In the genomic region with DNA sequence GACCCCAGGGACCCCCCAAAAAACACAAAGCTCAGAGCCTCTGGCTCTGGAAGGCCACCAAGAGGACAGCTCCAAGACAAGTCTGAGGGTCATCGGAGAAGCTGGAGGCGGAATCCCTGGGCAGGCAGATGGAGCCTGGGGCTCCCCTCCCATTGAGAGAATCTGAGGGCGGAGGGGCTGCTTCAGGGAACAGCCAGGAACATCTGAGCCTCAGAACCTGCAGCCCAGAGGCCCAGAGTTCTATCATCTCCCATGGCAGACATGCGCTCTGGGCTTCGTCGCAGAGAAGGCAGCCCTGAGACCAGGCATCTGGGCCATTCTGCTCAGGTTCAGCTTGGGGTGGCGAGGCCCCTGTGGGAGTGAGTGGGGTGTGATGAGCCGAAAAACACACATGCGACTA, we compare ENCODE assay signal across 30 cellular contexts. TPM values are rescaled to one million over a fixed set of nuclear protein-coding genes. Genes with fewer than 3 reads are reported as not detected.
DNase-seq lines count a peak whose midpoint lies in the region; ATAC-seq, FAIRE-seq and TF ChIP-seq lines count a peak whose summit lies in the region.
"Had no signal": no experiment of that assay in that cellular context is flagged by ENCODE, and none has a peak within 500 bp of the region (broad histone marks: within the 10 kb centered on the region; RNA-seq: fewer than 3 reads in every experiment).

No MANE protein-coding gene starts in this region.

- no peaks in the 10 kb centered on the region for H3K36me3 Mint-ChIP-seq in activated naive CD8-positive, alpha-beta T cell treated with anti-CD3 and anti-CD28 coated beads, Interleukin-2, amount 50 U/mL, for 24 hours (ENCODE audit: low read depth)
- H3K36me3 Mint-ChIP-seq: CD14-positive monocyte; CD4-positive, alpha-beta memory T cell; CD4-positive, CD25-positive, alpha-beta regulatory T cell; CD8-positive, alpha-beta memory T cell had no signal

- H2AFZ ChIP-seq in K562 (ENCODE audit: low read depth, low read length) (no peak overlapping the region), osteoblast (ENCODE audit: low read length) (no peak overlapping the region)

- H3K27me3 ChIP-seq in K562 (ENCODE audit: control insufficient read depth in 2 of 2, insufficient read depth in 2 of 2, low read length in 2 of 2), result peaks cover 4 to 58% of the 10 kb centered on the region in 2 experiments; a peak in 4 of 5 replicates
- no peaks in the 10 kb centered on the region for H3K27me3 ChIP-seq in osteoblast (ENCODE audit: insufficient read depth, low read length)
- H3K27me3 ChIP-seq: BE2C, BLaER1 had no signal

- CTCF ChIA-PET in K562 (lab: Yijun Ruan, JAX; ENCODE audit: low intra/inter-chr PET ratio), result interaction anchor here (0.7 kb wide), 1 partner anchor 30 kb away, joined by 3 read pairs; no protein-coding TSS in a partner anchor

- POLR2A ChIA-PET in K562 (lab: Yijun Ruan, JAX), result interaction anchor here (0.7 kb wide), 1 partner anchor 110 kb away, joined by 3 read pairs; no protein-coding TSS in a partner anchor

- TF ChIP-seq CTCF in K562 (IDR thresholded peaks at IDR 0.05 in 2 of 3, conservative IDR thresholded peaks at IDR 0.05 in 1 of 3; ENCODE audit: insufficient read depth in 2 of 3, low read depth in 1 of 3, low read length in 3 of 3), result no peak
- no peak for TF ChIP-seq CTCF in osteoblast (IDR thresholded peaks at IDR 0.05; ENCODE audit: extremely low read depth, low read depth, low read length)

- no peak for FAIRE-seq in K562 (lab: Jason Lieb, UNC)
- FAIRE-seq: A204.1, GM12878, GM12892, GM18507 had no signal

- no peaks in the 10 kb centered on the region for H3K27me3 Mint-ChIP-seq in activated naive CD8-positive, alpha-beta T cell treated with anti-CD3 and anti-CD28 coated beads, Interleukin-2, amount 50 U/mL, for 24 hours

- no TSS peak for BruUV-seq in K562 (replicated peaks; lab: Mats Ljungman, UMichigan)

- no peaks in the 10 kb centered on the region for H3K4me1 Mint-ChIP-seq in activated naive CD8-positive, alpha-beta T cell treated with anti-CD3 and anti-CD28 coated beads, Interleukin-2, amount 50 U/mL, for 24 hours
- H3K4me1 Mint-ChIP-seq: CD14-positive monocyte; CD4-positive, alpha-beta memory T cell; CD4-positive, CD25-positive, alpha-beta regulatory T cell; CD8-positive, alpha-beta memory T cell had no signal

- no peaks in the 10 kb centered on the region for H3K9me3 Mint-ChIP-seq in activated naive CD8-positive, alpha-beta T cell treated with anti-CD3 and anti-CD28 coated beads, Interleukin-2, amount 50 U/mL, for 24 hours
- H3K9me3 Mint-ChIP-seq: CD14-positive monocyte; CD4-positive, alpha-beta memory T cell; CD4-positive, CD25-positive, alpha-beta regulatory T cell; CD8-positive, alpha-beta memory T cell had no signal

- H3K4me2 ChIP-seq in K562 (ENCODE audit: insufficient read depth, low read length), result no peak overlapping the region
- no peak overlapping the region for H3K4me2 ChIP-seq in osteoblast (ENCODE audit: insufficient read depth, low read length)
- H3K4me2 ChIP-seq: BLaER1 had no signal

- H3K79me2 ChIP-seq in K562 (ENCODE audit: control insufficient read depth, insufficient read depth, low read length) (no peaks in the 10 kb centered on the region), osteoblast (ENCODE audit: insufficient read depth, low read length) (no peaks in the 10 kb centered on the region)

- no peak for TF ChIP-seq EP300 in K562 (IDR thresholded peaks at IDR 0.05; ENCODE audit: low read length)

- 8% methylated on average over 9 of the region's 9 CpGs for WGBS in K562 (ENCODE audit: insufficient coverage, low coverage, missing lambda C conversion rate)

- no peak overlapping the region for H3K4me3 Mint-ChIP-seq in activated naive CD8-positive, alpha-beta T cell treated with anti-CD3 and anti-CD28 coated beads, Interleukin-2, amount 50 U/mL, for 24 hours
- H3K4me3 Mint-ChIP-seq: CD14-positive monocyte; CD4-positive, alpha-beta memory T cell; CD4-positive, CD25-positive, alpha-beta regulatory T cell had no signal

- ATAC-seq in Right ventricle myocardium inferior (no peak), Right ventricle myocardium superior (ENCODE audit: poor library complexity) (no peak), K562 (no peak), HG02571 (IDR thresholded peaks at IDR 0.05; ENCODE audit: unreplicated experiment) (no peak)
- no peak for ATAC-seq in activated naive CD8-positive, alpha-beta T cell treated with anti-CD3 and anti-CD28 coated beads, Interleukin-2, amount 50 U/mL, for 24 hours
- ATAC-seq: GM12878 had no signal

- H3K9me3 ChIP-seq in K562 (replicated peaks; ENCODE audit: control insufficient read depth, insufficient read depth, low read depth, low read length), result no peaks in the 10 kb centered on the region
- H3K9me3 ChIP-seq in osteoblast (ENCODE audit: low read depth, low read length), result no peaks in the 10 kb centered on the region
- H3K9me3 ChIP-seq: BE2C, BLaER1 had no signal

- in situ Hi-C loops in K562 (cut with MboI), result loop anchor here (25.0 kb wide), 1 partner anchor 425 kb away; no protein-coding TSS in a partner anchor

- TF ChIP-seq POLR2A in K562 (conservative IDR thresholded peaks at IDR 0.05), result no peak

- H3K36me3 ChIP-seq in K562 (ENCODE audit: control insufficient read depth, insufficient read depth, low read length), result no peaks in the 10 kb centered on the region
- H3K36me3 ChIP-seq in osteoblast (ENCODE audit: insufficient read depth, low read length), result no peaks in the 10 kb centered on the region
- H3K36me3 ChIP-seq: BE2C, BLaER1 had no signal

- TF ChIP-seq RAD21 in K562 (CRISPR knock-in tag; conservative IDR thresholded peaks at IDR 0.05 in 1 of 2, IDR thresholded peaks at IDR 0.05 in 1 of 2), result no peak

- no peak overlapping the region for H3K9ac ChIP-seq in K562 (ENCODE audit: insufficient read depth in 1 of 2, low read depth in 2 of 2, low read length in 2 of 2)
- H3K9ac ChIP-seq: BLaER1 had no signal

- H3K4me3 ChIP-seq in K562, result no peak overlapping the region
- no peak overlapping the region for H3K4me3 ChIP-seq in osteoblast (ENCODE audit: insufficient read depth, low read length)
- H3K4me3 ChIP-seq: BLaER1, GM12878 had no signal

- H3K9me1 ChIP-seq in K562 (ENCODE audit: control insufficient read depth, insufficient read depth, low read length), result peaks cover 3% of the 10 kb centered on the region

- intact Hi-C loops in Right ventricle myocardium inferior (cut with DNase I), result loop anchor here (10.0 kb wide), 1 partner anchor 443 kb away; no protein-coding TSS in a partner anchor
- intact Hi-C loops in Right ventricle myocardium superior (cut with DNase I), result no loop called here
- intact Hi-C loops in K562 (cut with micrococcal nuclease), result no loop called here

- H4K20me1 ChIP-seq in K562 (replicated peaks; ENCODE audit: control insufficient read depth, insufficient read depth, low read length) (peaks cover 6% of the 10 kb centered on the region), osteoblast (ENCODE audit: insufficient read depth, low read length) (no peaks in the 10 kb centered on the region)
- H4K20me1 ChIP-seq: BLaER1 had no signal

- no peak overlapping the region for H3K27ac Mint-ChIP-seq in activated naive CD8-positive, alpha-beta T cell treated with anti-CD3 and anti-CD28 coated beads, Interleukin-2, amount 50 U/mL, for 24 hours
- H3K27ac Mint-ChIP-seq: CD14-positive monocyte had no signal

- DNase-seq in Right ventricle myocardium inferior (ENCODE audit: missing footprints) (peak; percentile 17), Right ventricle myocardium superior (no peak), K562 (ENCODE audit: extremely low read depth in 1 of 4, low spot score in 3 of 4) (no peak), osteoblast (ENCODE audit: insufficient read length, low spot score, missing footprints) (peak; percentile 58)
- DNase-seq in activated naive CD8-positive, alpha-beta T cell treated with anti-CD3 and anti-CD28 coated beads, Interleukin-2, amount 50 U/mL, for 24 hours, result no peak
- DNase-seq: 8988T; ACHN; BE2C; C1 segment of cervical spinal cord; CD4-positive, alpha-beta memory T cell; CD4-positive, CD25-positive, alpha-beta regulatory T cell; CD8-positive, alpha-beta memory T cell; COR-L47; DMS153; DMS53; DMS79; DND-41; EL; GDM1 had no signal

- H3K4me1 ChIP-seq in K562 (replicated peaks in 1 of 2; ENCODE audit: control insufficient read depth in 2 of 2, insufficient read depth in 2 of 2, low read length in 2 of 2) (peaks cover 0 to under 1% of the 10 kb centered on the region in 2 experiments; a peak in 2 of 5 replicates), osteoblast (ENCODE audit: insufficient read depth, low read length) (no peaks in the 10 kb centered on the region)
- H3K4me1 ChIP-seq: BE2C, BLaER1 had no signal

- H3K27ac ChIP-seq in K562 (ENCODE audit: extremely low read depth, low read depth, low read length) (no peak overlapping the region), osteoblast (ENCODE audit: low read depth, low read length) (no peak overlapping the region)
- H3K27ac ChIP-seq: BLaER1 had no signal

RNA-seq across cellular contexts. Expression of a gene that starts 7.1 kb away (rescaled TPM):
- not detected for total RNA-seq in Right ventricle myocardium inferior
- total RNA-seq in Right ventricle myocardium superior, result not detected
- not detected in 2 replicates for total RNA-seq in K562 (2011; cell fraction: chromatin; rRNA removed; ENCODE audit: low replicate concordance)
- total RNA-seq in K562 (2011; cell fraction: nucleolus; rRNA removed), result not detected in 2 replicates
- not detected in 2 replicates for total RNA-seq in K562 (2011; cell fraction: nucleoplasm; rRNA removed)
- total RNA-seq in K562 (2014; rRNA removed), result not detected in 2 replicates
- total RNA-seq in K562 (2014; rRNA removed; fragmentation: Illumina TruSeq; extraction: Trizol), result not detected in 2 replicates
- not detected in 2 replicates for total RNA-seq in K562 (2015; rRNA removed; fragmentation: Illumina TruSeq; extraction: Trizol)
- total RNA-seq in K562 (2021), result not detected in 2 replicates
- not detected in 2 replicates for polyA plus RNA-seq in K562 (2011; rRNA removed)
- not detected in 2 replicates for polyA plus RNA-seq in K562 (2011; cell fraction: cytosol; rRNA removed)
- polyA plus RNA-seq in K562 (2011; cell fraction: nucleus; rRNA removed), result not detected in 2 replicates
- not detected in 2 replicates for polyA plus RNA-seq in K562 (2012)
- not detected in 2 replicates for polyA plus RNA-seq in K562 (2014; fragmentation: Illumina TruSeq; extraction: Trizol)
- not detected for polyA plus RNA-seq in K562 (2014; fragmentation: Nextera tagmentation; extraction: Ambion mirVana)
- not detected in 2 replicates for polyA plus RNA-seq in K562 (2014; rRNA removed)
- not detected in 2 replicates for polyA minus RNA-seq in K562 (2011; rRNA and poly(A)+ RNA removed)
- polyA minus RNA-seq in K562 (2011; cell fraction: cytosol; rRNA and poly(A)+ RNA removed), result not detected in 2 replicates
- polyA minus RNA-seq in K562 (2011; cell fraction: nucleus; rRNA and poly(A)+ RNA removed), result not detected in 2 replicates
- not detected in 2 replicates for total RNA-seq in osteoblast
- total RNA-seq: A673; CD4-positive, alpha-beta memory T cell; CD4-positive, CD25-positive, alpha-beta regulatory T cell; CD8-positive, alpha-beta memory T cell; Daoy; G401; GM12878 had no signal
- polyA plus RNA-seq: AG04450; CD14-positive monocyte; CD4-positive, alpha-beta memory T cell; CD4-positive, CD25-positive, alpha-beta regulatory T cell; CD8-positive, alpha-beta memory T cell; GM12878 had no signal

RNA-seq across cellular contexts. Expression of a gene that starts 53.5 kb away (rescaled TPM):
- total RNA-seq in Right ventricle myocardium inferior (not detected), Right ventricle myocardium superior (not detected), K562 (2014; rRNA removed) (not detected in 2 replicates), K562 (2014; rRNA removed; fragmentation: Illumina TruSeq; extraction: Trizol) (not detected in 2 replicates), K562 (2015; rRNA removed; fragmentation: Illumina TruSeq; extraction: Trizol) (not detected in 2 replicates), K562 (2021) (not detected in 2 replicates), osteoblast (not detected in 2 replicates)
- not detected in 2 replicates for total RNA-seq in K562 (2011; cell fraction: chromatin; rRNA removed; ENCODE audit: low replicate concordance)
- not detected in 2 replicates for total RNA-seq in K562 (2011; cell fraction: nucleolus; rRNA removed)
- not detected in 2 replicates for total RNA-seq in K562 (2011; cell fraction: nucleoplasm; rRNA removed)
- polyA plus RNA-seq in K562 (2011; rRNA removed) (not detected in 2 replicates), K562 (2014; fragmentation: Illumina TruSeq; extraction: Trizol) (not detected in 2 replicates), K562 (2014; fragmentation: Nextera tagmentation; extraction: Ambion mirVana) (not detected), K562 (2014; rRNA removed) (0.05 TPM in 1 of 2 replicates, not detected in the other)
- polyA plus RNA-seq in K562 (2011; cell fraction: cytosol; rRNA removed), result not detected in 2 replicates
- not detected in 2 replicates for polyA plus RNA-seq in K562 (2011; cell fraction: nucleus; rRNA removed)
- not detected in 2 replicates for polyA plus RNA-seq in K562 (2012)
- not detected in 2 replicates for polyA minus RNA-seq in K562 (2011; rRNA and poly(A)+ RNA removed)
- polyA minus RNA-seq in K562 (2011; cell fraction: cytosol; rRNA and poly(A)+ RNA removed), result not detected in 2 replicates
- polyA minus RNA-seq in K562 (2011; cell fraction: nucleus; rRNA and poly(A)+ RNA removed), result not detected in 2 replicates
- total RNA-seq: A673; CD4-positive, alpha-beta memory T cell; CD4-positive, CD25-positive, alpha-beta regulatory T cell; CD8-positive, alpha-beta memory T cell; G401 had no signal
- polyA plus RNA-seq: AG04450; CD14-positive monocyte; CD4-positive, alpha-beta memory T cell; CD4-positive, CD25-positive, alpha-beta regulatory T cell; CD8-positive, alpha-beta memory T cell; GM12878 had no signal

RNA-seq across cellular contexts. Expression of a gene that starts 56.8 kb away (rescaled TPM):
- total RNA-seq in Right ventricle myocardium inferior (39.3 TPM), Right ventricle myocardium superior (37.7 TPM), K562 (2014; rRNA removed) (0.45 and 0.54 TPM in 2 replicates), K562 (2014; rRNA removed; fragmentation: Illumina TruSeq; extraction: Trizol) (0.16 and 0.18 TPM in 2 replicates), K562 (2015; rRNA removed; fragmentation: Illumina TruSeq; extraction: Trizol) (0.29 and 0.49 TPM in 2 replicates), K562 (2021) (0.83 and 1.1 TPM in 2 replicates), osteoblast (0.29 and 0.36 TPM in 2 replicates)
- total RNA-seq in K562 (2011; cell fraction: chromatin; rRNA removed; ENCODE audit: low replicate concordance), result 2.1 and 2.2 TPM in 2 replicates
- total RNA-seq in K562 (2011; cell fraction: nucleolus; rRNA removed), result 0.92 and 1.2 TPM in 2 replicates
- 1.1 and 1.5 TPM in 2 replicates for total RNA-seq in K562 (2011; cell fraction: nucleoplasm; rRNA removed)
- polyA plus RNA-seq in K562 (2011; rRNA removed) (0.31 and 0.36 TPM in 2 replicates), K562 (2014; fragmentation: Illumina TruSeq; extraction: Trizol) (0.58 and 1.1 TPM in 2 replicates), K562 (2014; fragmentation: Nextera tagmentation; extraction: Ambion mirVana) (under 1 TPM; 0.04 to 0.14 TPM), K562 (2014; rRNA removed) (0.45 and 0.90 TPM in 2 replicates)
- polyA plus RNA-seq in K562 (2011; cell fraction: cytosol; rRNA removed), result 0.15 and 0.31 TPM in 2 replicates
- 0.32 and 0.47 TPM in 2 replicates for polyA plus RNA-seq in K562 (2011; cell fraction: nucleus; rRNA removed)
- polyA plus RNA-seq in K562 (2012), result 1.9 and 4.6 TPM in 2 replicates
- polyA minus RNA-seq in K562 (2011; rRNA and poly(A)+ RNA removed), result 0.35 and 0.42 TPM in 2 replicates
- 0.36 and 0.86 TPM in 2 replicates for polyA minus RNA-seq in K562 (2011; cell fraction: cytosol; rRNA and poly(A)+ RNA removed)
- polyA minus RNA-seq in K562 (2011; cell fraction: nucleus; rRNA and poly(A)+ RNA removed), result 0.40 and 0.44 TPM in 2 replicates
- polyA plus RNA-seq: CD14-positive monocyte had no signal

Comparison
In these comparisons a context has a peak if more than half of its experiments do, and no peak if none do; other contexts are left out.
1. DNase-seq: peak in Right ventricle myocardium inferior (single experiment) and osteoblast (single experiment); none in Right ventricle myocardium superior (single experiment), K562 (0 of 4) and activated naive CD8-positive, alpha-beta T cell treated with anti-CD3 and anti-CD28 coated beads, Interleukin-2, amount 50 U/mL, for 24 hours (single experiment).
2. RNA of a gene that starts 56.8 kb away (total RNA-seq): 39.3 TPM in Right ventricle myocardium inferior (single experiment) and 37.7 TPM in Right ventricle myocardium superior (single experiment); 0.16 to 2.2 TPM in K562 and 0.29 to 0.36 TPM in osteoblast; every median in the first group is over 10 times any median in the second.